20 cellular contexts compared by ENCODE assay signal in genomic region chr20:16606468-16606867, GRCh38. TPM values are rescaled to one million over a fixed set of nuclear protein-coding genes. Genes with fewer than 3 reads are reported as not detected.
DNase-seq lines count a peak whose midpoint lies in the region; ATAC-seq, FAIRE-seq and TF ChIP-seq lines count a peak whose summit lies in the region.
"Had no signal": no experiment of that assay in that cellular context is flagged by ENCODE, and none has a peak within 500 bp of the region (broad histone marks: within the 10 kb centered on the region; RNA-seq: fewer than 3 reads in every experiment).

No MANE protein-coding gene starts in this region.

- DNase-seq in HepG2 (ENCODE audit: low spot score): no peak
- DNase-seq in right lobe of liver: no peak
- DNase-seq in H1 (ENCODE audit: low read depth in 1 of 2, low spot score in 2 of 2): no peak
- DNase-seq in trophoblast cell: no peak
- no peak for DNase-seq in midbrain (lab: John Stamatoyannopoulos, UW)
- DNase-seq: Caco-2; CD4-positive, CD25-positive, alpha-beta regulatory T cell; CD8-positive, alpha-beta T cell; DMS153; DND-41; H9 had no signal

- H3K18ac ChIP-seq in H1 (ENCODE audit: extremely low read depth, low read length) (no peak overlapping the region), trophoblast cell (ENCODE audit: low read length) (no peak overlapping the region)

- no peak overlapping the region for H4K5ac ChIP-seq in H1 (ENCODE audit: insufficient read length, low read depth, low read length)

- TF ChIP-seq EP300 in HepG2 (IDR thresholded peaks at IDR 0.05; ENCODE audit: low read depth in 2 of 2, low read length in 2 of 2) (no peak), HepG2 (CRISPR knock-in tag; IDR thresholded peaks at IDR 0.05; ENCODE audit: borderline replicate concordance) (no peak), H1 (IDR thresholded peaks at IDR 0.05; ENCODE audit: borderline replicate concordance in 1 of 2, low read depth in 2 of 2, low read length in 2 of 2) (no peak)

- TF ChIP-seq POLR2A in HepG2 (IDR thresholded peaks at IDR 0.05; ENCODE audit: insufficient read depth in 1 of 2, low read depth in 2 of 2, low read length in 2 of 2) (no peak), right lobe of liver (IDR thresholded peaks at IDR 0.05) (no peak), H1 (IDR thresholded peaks at IDR 0.05; ENCODE audit: control extremely low read depth in 1 of 2, low read depth in 2 of 2, low read length in 2 of 2) (no peak)

- H4K8ac ChIP-seq in H1 (ENCODE audit: extremely low read depth, insufficient read depth, low read length): 0 out of 2 replicates have a peak overlapping the region, but pooled peaks have one; percentile 19
- H4K8ac ChIP-seq in trophoblast cell (ENCODE audit: low read depth, low read length): no peak overlapping the region

- TF ChIP-seq CTCF in HepG2 (CRISPR knock-in tag; IDR thresholded peaks at IDR 0.05): no peak
- TF ChIP-seq CTCF in right lobe of liver (IDR thresholded peaks at IDR 0.05): no peak
- no peak for TF ChIP-seq CTCF in H1 (IDR thresholded peaks at IDR 0.05; ENCODE audit: control extremely low read depth in 1 of 3, insufficient read depth in 1 of 3, low read depth in 1 of 3, low read length in 3 of 3)

- no peaks in the 10 kb centered on the region for H3K9me3 ChIP-seq in HepG2 (ENCODE audit: low read length)
- H3K9me3 ChIP-seq in right lobe of liver: no peaks in the 10 kb centered on the region
- no peaks in the 10 kb centered on the region for H3K9me3 ChIP-seq in H1 (ENCODE audit: insufficient read depth in 2 of 2, low read depth in 1 of 2, low read length in 1 of 2)
- H3K9me3 ChIP-seq in mucosa of rectum (ENCODE audit: control insufficient read depth in 2 of 2, low read length in 2 of 2): no peaks in the 10 kb centered on the region
- H3K9me3 ChIP-seq in trophoblast cell (ENCODE audit: insufficient read depth, low read depth, low read length): no peaks in the 10 kb centered on the region
- H3K9me3 ChIP-seq: BLaER1, Caco-2 had no signal

- in situ Hi-C loops in HepG2 (cut with HindIII; ENCODE audit: extremely low pct_ligation_motif_present, low pct_unique_long_range_greater_than_20kb): no loop called here

- no peak overlapping the region for H3K56ac ChIP-seq in H1 (replicated peaks; ENCODE audit: insufficient read length, low read depth, low read length)

- BruUV-seq in HepG2 (replicated peaks; lab: Mats Ljungman, UMichigan): no TSS peak

- H3K27me3 ChIP-seq in HepG2 (ENCODE audit: control insufficient read depth in 1 of 2, insufficient read depth in 2 of 2, low read length in 2 of 2) (no peaks in the 10 kb centered on the region), right lobe of liver (no peaks in the 10 kb centered on the region), H1 (replicated peaks in 1 of 4; ENCODE audit: control insufficient read depth in 3 of 4, extremely low read depth in 1 of 4, insufficient read depth in 3 of 4, low read length in 3 of 4) (no peaks in the 10 kb centered on the region), mucosa of rectum (ENCODE audit: control insufficient read depth in 2 of 2, insufficient read depth in 2 of 2, low read length in 2 of 2) (no peaks in the 10 kb centered on the region), trophoblast cell (ENCODE audit: insufficient read depth, low read length) (no peaks in the 10 kb centered on the region)
- H3K27me3 ChIP-seq: BLaER1 had no signal

- H3K4ac ChIP-seq in H1 (replicated peaks; ENCODE audit: insufficient read length, low read depth, low read length) (no peak overlapping the region), trophoblast cell (ENCODE audit: low read depth, low read length) (no peak overlapping the region)

- H4K91ac ChIP-seq in H1 (replicated peaks; ENCODE audit: insufficient read length, low read length) (no peak overlapping the region), trophoblast cell (ENCODE audit: low read depth, low read length) (no peak overlapping the region)

- TF ChIP-seq RAD21 in HepG2 (CRISPR knock-in tag; IDR thresholded peaks at IDR 0.05) (no peak), H1 (IDR thresholded peaks at IDR 0.05 in 1 of 2, conservative IDR thresholded peaks at IDR 0.05 in 1 of 2; ENCODE audit: low read depth in 2 of 2, low read length in 2 of 2) (no peak)

- no peak overlapping the region for H2AFZ ChIP-seq in HepG2 (ENCODE audit: low read length)
- no peak overlapping the region for H2AFZ ChIP-seq in H1 (ENCODE audit: low read length)
- no peak overlapping the region for H2AFZ ChIP-seq in trophoblast cell (ENCODE audit: insufficient read depth, low read length, poor library complexity)

- POLR2A ChIA-PET in HepG2 (lab: Yijun Ruan, JAX): no interaction called here
- POLR2A ChIA-PET in H1 (lab: Charles Lee; ENCODE audit: partially characterized antibody): no interaction called here

- H3K23me2 ChIP-seq in H1 (ENCODE audit: low read depth, low read length): no peaks in the 10 kb centered on the region

- H3K79me2 ChIP-seq in HepG2 (ENCODE audit: insufficient read depth, low read length) (no peaks in the 10 kb centered on the region), H1 (ENCODE audit: control insufficient read depth in 1 of 2, insufficient read depth in 2 of 2, low read length in 2 of 2) (no peaks in the 10 kb centered on the region), trophoblast cell (ENCODE audit: control insufficient read depth, insufficient read depth, low read length, poor library complexity) (no peaks in the 10 kb centered on the region)

- H4K12ac ChIP-seq in trophoblast cell (ENCODE audit: low read depth, low read length): no peak overlapping the region

- H3K27ac ChIP-seq in HepG2 (ENCODE audit: extremely low read length, insufficient read depth, low read length): no peak overlapping the region
- H3K27ac ChIP-seq in right lobe of liver: no peak overlapping the region
- no peak overlapping the region for H3K27ac ChIP-seq in H1 (ENCODE audit: low read depth, low read length)
- H3K27ac ChIP-seq in mucosa of rectum (ENCODE audit: low read depth in 2 of 2, low read length in 2 of 2): peak overlapping the region; percentile 81 to 83
- no peak overlapping the region for H3K27ac ChIP-seq in trophoblast cell (ENCODE audit: low read depth, low read length)
- H3K27ac ChIP-seq: 22Rv1, BLaER1, C4-2B had no signal

- H3K79me1 ChIP-seq in H1 (ENCODE audit: low read depth, low read length) (no peaks in the 10 kb centered on the region), trophoblast cell (ENCODE audit: low read length) (no peaks in the 10 kb centered on the region)

- H3K4me2 ChIP-seq in HepG2 (ENCODE audit: low read depth, low read length) (no peak overlapping the region), H1 (ENCODE audit: insufficient read depth in 1 of 2, low read depth in 2 of 2, low read length in 2 of 2) (no peak overlapping the region), trophoblast cell (ENCODE audit: low read length) (no peak overlapping the region)
- H3K4me2 ChIP-seq: BLaER1 had no signal

- no peak for FAIRE-seq in HepG2 (lab: Jason Lieb, UNC)
- no peak for FAIRE-seq in H1 (lab: Jason Lieb, UNC)
- FAIRE-seq: A204.1, G401.6, GM12892 had no signal

- no peak overlapping the region for H2BK20ac ChIP-seq in H1 (ENCODE audit: low read length)

- 68% methylated on average over 3 of the region's 3 CpGs for WGBS in HepG2 (ENCODE audit: low lambda C conversion rate)
- no CpG with 5 or more reads among the region's 3 CpGs for WGBS in right lobe of liver (ENCODE audit: insufficient coverage, low coverage, low lambda C conversion rate, missing lambda C conversion rate)
- 96% methylated on average over 3 of the region's 3 CpGs; no CpG with 5 or more reads in 1 of the 2 experiments for WGBS in H1 (ENCODE audit: extremely low coverage in 1 of 2, insufficient coverage in 1 of 2, insufficient read length in 1 of 2, insufficient replicate concordance in 2 of 2, low coverage in 1 of 2, low lambda C conversion rate in 2 of 2, missing lambda C conversion rate in 1 of 2), 2 experiments
- WGBS in trophoblast cell (ENCODE audit: extremely low coverage, insufficient coverage, insufficient read length): no CpG with 5 or more reads among the region's 3 CpGs

- intact Hi-C loops in HepG2 (cut with micrococcal nuclease; ENCODE audit: unreplicated experiment) (no loop called here), right lobe of liver (cut with DNase I) (no loop called here)

- ATAC-seq in HepG2: no peak
- ATAC-seq in right lobe of liver: no peak
- no peak for ATAC-seq in HG02884 (IDR thresholded peaks at IDR 0.05; ENCODE audit: unreplicated experiment)
- ATAC-seq: CD8-positive, alpha-beta T cell; HCT116 had no signal

- H2AK5ac ChIP-seq in H1 (ENCODE audit: low read depth, low read length) (no peak overlapping the region), trophoblast cell (ENCODE audit: low read length) (no peak overlapping the region)

- H3K4me1 ChIP-seq in HepG2 (ENCODE audit: insufficient read depth, low read length) (peaks cover 19% of the 10 kb centered on the region), right lobe of liver (peaks cover 0 to 16% (median 8%) of the 10 kb centered on the region in 4 donors), H1 (replicated peaks in 1 of 4; ENCODE audit: control insufficient read depth in 3 of 4, insufficient read depth in 4 of 4, low read length in 3 of 4) (no peaks in the 10 kb centered on the region), mucosa of rectum (ENCODE audit: control insufficient read depth in 2 of 2, insufficient read depth in 2 of 2, low read length in 2 of 2) (peaks cover 15 to 29% of the 10 kb centered on the region in 2 donors), trophoblast cell (ENCODE audit: control insufficient read depth in 1 of 2, insufficient read depth in 2 of 2, low read length in 2 of 2) (no peaks in the 10 kb centered on the region)

- H2BK120ac ChIP-seq in H1 (replicated peaks; ENCODE audit: low read depth, low read length) (no peak overlapping the region), trophoblast cell (ENCODE audit: insufficient read depth, low read length, poor library complexity) (no peak overlapping the region)

- H3K14ac ChIP-seq in H1 (ENCODE audit: insufficient read length): no peak overlapping the region
- H3K14ac ChIP-seq in trophoblast cell (ENCODE audit: low read length): no peak overlapping the region

- no peak overlapping the region for H3K23ac ChIP-seq in H1 (ENCODE audit: insufficient read length)
- H3K23ac ChIP-seq in trophoblast cell (ENCODE audit: low read length): no peak overlapping the region

- no peak overlapping the region for H2BK12ac ChIP-seq in H1 (ENCODE audit: low read depth, low read length)
- H2BK12ac ChIP-seq in trophoblast cell (ENCODE audit: low read length): no peak overlapping the region

- H4K20me1 ChIP-seq in HepG2 (ENCODE audit: insufficient read depth, low read length) (no peaks in the 10 kb centered on the region), H1 (replicated peaks in 1 of 2; ENCODE audit: control insufficient read depth in 1 of 2, insufficient read depth in 2 of 2, low read length in 2 of 2) (no peaks in the 10 kb centered on the region)
- H4K20me1 ChIP-seq: BLaER1 had no signal

- H3K9ac ChIP-seq in HepG2 (ENCODE audit: insufficient read depth, low read depth, low read length): no peak overlapping the region
- no peak overlapping the region for H3K9ac ChIP-seq in H1 (replicated peaks in 1 of 4; ENCODE audit: extremely low read depth in 1 of 4, low read depth in 3 of 4, low read length in 3 of 4)
- no peak overlapping the region for H3K9ac ChIP-seq in mucosa of rectum (ENCODE audit: low read depth in 1 of 2, low read length in 2 of 2)
- no peak overlapping the region for H3K9ac ChIP-seq in trophoblast cell (ENCODE audit: low read length)
- H3K9ac ChIP-seq: BLaER1 had no signal

- H3K4me3 ChIP-seq in HepG2 (replicated peaks in 1 of 3; ENCODE audit: insufficient read depth in 1 of 3, low read depth in 2 of 3, low read length in 3 of 3) (no peak overlapping the region), right lobe of liver (no peak overlapping the region), H1 (ENCODE audit: extremely low read depth in 1 of 4, insufficient read depth in 2 of 4, low read depth in 3 of 4, low read length in 4 of 4) (no peak overlapping the region), mucosa of rectum (ENCODE audit: low read length in 2 of 2) (peak overlapping the region in 1 of 2 donors; percentile 34), trophoblast cell (ENCODE audit: low read depth, low read length) (no peak overlapping the region)
- H3K4me3 ChIP-seq: BLaER1 had no signal

- no peak overlapping the region for H2BK5ac ChIP-seq in H1 (ENCODE audit: low read depth, low read length)
- no peak overlapping the region for H2BK5ac ChIP-seq in trophoblast cell (ENCODE audit: low read depth, low read length, poor library complexity)

- no peak overlapping the region for H2BK15ac ChIP-seq in H1 (ENCODE audit: low read length)

- CTCF ChIA-PET in HepG2 (lab: Yijun Ruan, JAX; ENCODE audit: low intra/inter-chr PET ratio, low total read pairs): no interaction called here
- CTCF ChIA-PET in H1 (lab: Charles Lee; ENCODE audit: partially characterized antibody): no interaction called here

- H3K36me3 ChIP-seq in HepG2 (replicated peaks in 1 of 2; ENCODE audit: control insufficient read depth in 1 of 2, insufficient read depth in 2 of 2, low read length in 2 of 2) (no peaks in the 10 kb centered on the region), right lobe of liver (no peaks in the 10 kb centered on the region), H1 (ENCODE audit: control insufficient read depth in 2 of 4, insufficient read depth in 4 of 4, low read length in 3 of 4) (no peaks in the 10 kb centered on the region), mucosa of rectum (ENCODE audit: control insufficient read depth in 2 of 2, insufficient read depth in 2 of 2, low read length in 2 of 2) (no peaks in the 10 kb centered on the region), trophoblast cell (ENCODE audit: control insufficient read depth in 1 of 2, insufficient read depth in 2 of 2, low read length in 2 of 2) (no peaks in the 10 kb centered on the region)
- H3K36me3 ChIP-seq: BLaER1 had no signal

RNA-seq across cellular contexts. Expression of gene KIF16B, which starts 33.2 kb away (rescaled TPM):
- total RNA-seq in HepG2 (2016; rRNA removed; fragmentation: Illumina TruSeq; extraction: Trizol) (18.0 and 23.3 TPM in 2 replicates), right lobe of liver (10 to 100 TPM in 5 of 6 experiments, 1 to 10 TPM in 1; 8.4 to 15.9 (median 11.7) TPM)
- 9.2 and 11.4 TPM in 2 replicates for total RNA-seq in HepG2 (2016; cell fraction: cytosol; rRNA removed; fragmentation: Illumina TruSeq; extraction: Trizol; ENCODE audit: low read depth)
- 17.5 and 21.2 TPM in 2 replicates for total RNA-seq in HepG2 (2016; cell fraction: insoluble cytoplasmic fraction; rRNA removed; fragmentation: Illumina TruSeq; extraction: Trizol)
- total RNA-seq in HepG2 (2016; cell fraction: membrane; rRNA removed; fragmentation: Illumina TruSeq; extraction: Trizol): 11.3 and 16.2 TPM in 2 replicates
- total RNA-seq in HepG2 (2016; cell fraction: nucleus; rRNA removed; fragmentation: Illumina TruSeq; extraction: Trizol): 24.2 TPM in 2 replicates
- polyA plus RNA-seq in HepG2 (2011; rRNA removed) (6.2 and 6.9 TPM in 2 replicates), H1 (2011; rRNA removed) (2.6 and 3.0 TPM in 2 replicates)
- polyA plus RNA-seq in HepG2 (2011; cell fraction: cytosol; rRNA removed): 5.1 and 7.1 TPM in 2 replicates
- polyA plus RNA-seq in HepG2 (2011; cell fraction: nucleus; rRNA removed): 7.2 and 8.6 TPM in 2 replicates
- polyA plus RNA-seq in HepG2 (2012): 6.4 and 7.5 TPM in 2 replicates
- 0.37 and 0.47 TPM in 2 replicates for polyA plus RNA-seq in HepG2 (2016; cell fraction: cytosol; fragmentation: Illumina TruSeq; extraction: Trizol; ENCODE audit: low read depth)
- polyA plus RNA-seq in HepG2 (2016; cell fraction: insoluble cytoplasmic fraction; fragmentation: Illumina TruSeq; extraction: Trizol; ENCODE audit: low read depth): 19.2 and 19.4 TPM in 2 replicates
- 1.4 TPM in 2 replicates for polyA plus RNA-seq in HepG2 (2016; cell fraction: membrane; fragmentation: Illumina TruSeq; extraction: Trizol; ENCODE audit: low read depth)
- 11.5 and 13.4 TPM in 2 replicates for polyA plus RNA-seq in HepG2 (2016; cell fraction: nucleus; fragmentation: Illumina TruSeq; extraction: Trizol; ENCODE audit: insufficient read depth, low read depth)
- 2.9 and 11.2 TPM in 2 replicates for polyA minus RNA-seq in HepG2 (2011; rRNA and poly(A)+ RNA removed; ENCODE audit: low replicate concordance)
- polyA minus RNA-seq in HepG2 (2011; cell fraction: cytosol; rRNA and poly(A)+ RNA removed): 8.8 and 11.3 TPM in 2 replicates
- 33.9 and 35.4 TPM in 2 replicates for polyA minus RNA-seq in HepG2 (2011; cell fraction: nucleus; rRNA and poly(A)+ RNA removed)
- total RNA-seq in H1 (2021; fragmentation: NEBNext Ultra II Directional; extraction: Animal tissue kit (Norgen Biotek cat#: 25700)): 9.2 TPM in 2 replicates
- polyA plus RNA-seq in H1 (2011; cell fraction: cytosol; rRNA removed): 4.2 TPM
- 5.1 TPM for polyA plus RNA-seq in H1 (2011; cell fraction: nucleus; rRNA removed)
- 5.1 to 6.0 TPM (median 5.6 TPM) in 4 replicates for polyA plus RNA-seq in H1 (2012, experiment 1 of 2)
- 0.24 TPM for polyA plus RNA-seq in H1 (2012, experiment 2 of 2)
- polyA plus RNA-seq in H1 (2013, experiment 1 of 2): 4.7 TPM
- polyA plus RNA-seq in H1 (2013, experiment 2 of 2): 4.2 TPM
- 7.3 and 9.8 TPM in 2 replicates for polyA minus RNA-seq in H1 (2011; rRNA and poly(A)+ RNA removed)
- 4.0 TPM for polyA minus RNA-seq in H1 (2011; cell fraction: cytosol; rRNA and poly(A)+ RNA removed)
- 17.2 TPM for polyA minus RNA-seq in H1 (2011; cell fraction: nucleus; rRNA and poly(A)+ RNA removed)
- polyA plus RNA-seq in trophoblast cell (2013): 11.9 and 12.3 TPM in 2 replicates

Comparison
In these comparisons a context has a peak if more than half of its experiments do, and no peak if none do; other contexts are left out.
1. H3K27ac ChIP-seq: peak in mucosa of rectum (2 of 2); none in HepG2 (single experiment), right lobe of liver (0 of 3), H1 (single experiment) and trophoblast cell (single experiment).